ENCODE assay signal across 20 cellular contexts in the genomic region with DNA sequence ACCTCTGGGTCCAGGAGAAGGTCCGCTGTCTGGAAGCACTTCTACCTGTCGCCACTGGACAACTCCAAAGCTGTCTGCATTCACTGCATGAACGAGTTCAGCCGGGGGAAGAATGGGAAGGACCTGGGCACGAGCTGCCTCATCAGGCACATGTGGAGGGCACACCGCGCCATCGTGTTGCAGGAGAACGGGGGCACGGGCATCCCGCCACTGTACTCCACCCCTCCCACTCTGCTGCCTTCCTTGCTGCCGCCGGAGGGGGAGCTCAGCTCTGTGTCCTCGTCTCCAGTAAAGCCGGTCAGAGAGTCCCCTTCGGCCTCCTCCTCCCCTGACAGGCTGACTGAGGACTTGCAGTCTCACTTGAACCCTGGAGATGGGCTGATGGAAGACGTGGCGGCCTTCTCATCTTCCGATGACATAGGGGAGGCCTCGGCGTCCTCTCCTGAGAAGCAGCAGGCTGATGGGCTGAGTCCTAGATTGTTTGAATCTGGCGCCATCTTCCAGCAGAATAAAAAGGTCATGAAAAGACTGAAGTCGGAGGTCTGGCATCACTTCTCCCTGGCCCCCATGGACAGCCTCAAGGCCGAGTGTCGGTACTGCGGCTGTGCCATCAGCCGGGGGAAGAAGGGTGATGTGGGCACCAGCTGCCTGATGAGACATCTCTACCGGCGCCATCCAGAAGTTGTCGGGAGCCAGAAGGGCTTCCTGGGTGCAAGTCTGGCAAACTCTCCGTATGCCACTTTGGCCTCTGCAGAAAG. TPM values are rescaled to one million over a fixed set of nuclear protein-coding genes. Genes with fewer than 3 reads are reported as not detected.
DNase-seq lines count a peak whose midpoint lies in the region; ATAC-seq and TF ChIP-seq lines count a peak whose summit lies in the region.
"Had no signal": no experiment of that assay in that cellular context is flagged by ENCODE, and none has a peak within 500 bp of the region (broad histone marks: within the 10 kb centered on the region; RNA-seq: fewer than 3 reads in every experiment).

No MANE protein-coding gene starts in this region.

- peak overlapping the region; percentile 9 for H3K27ac Mint-ChIP-seq in activated CD4-positive, alpha-beta T cell treated with anti-CD3 and anti-CD28 coated beads, Interleukin-2, amount 10 ng/mL, durations not matched to agents 7 days and 5 days
- no peak overlapping the region for H3K27ac Mint-ChIP-seq in chondrocyte (ENCODE audit: unreplicated experiment)
- H3K27ac Mint-ChIP-seq: CD4-positive, alpha-beta T cell; GM23338; HFFc6 had no signal

- no peak for DNase-seq in activated CD4-positive, alpha-beta T cell treated with anti-CD3 and anti-CD28 coated beads, Interleukin-2, amount 10 ng/mL, durations not matched to agents 7 days and 5 days
- DNase-seq in activated CD4-positive, alpha-beta T cell treated with anti-CD3 and anti-CD28 coated beads, Interleukin-2, amount 50 U/mL, for 48 hours: no peak
- DNase-seq in G401 (ENCODE audit: low spot score): peak; percentile 34
- DNase-seq in chondrocyte (ENCODE audit: low spot score): peak; percentile 88
- DNase-seq in posterior vena cava (ENCODE audit: low spot score): peak; percentile 65
- DNase-seq in HPDE6-E6E7 (ENCODE audit: extremely low spot score): no peak
- no peak for DNase-seq in ovary
- DNase-seq: AML-193; Caco-2; CD4-positive, alpha-beta T cell; DMS153; DMS79; GF-D8; HFFc6 had no signal

- H3K27me3 Mint-ChIP-seq in activated CD4-positive, alpha-beta T cell treated with anti-CD3 and anti-CD28 coated beads, Interleukin-2, amount 10 ng/mL, durations not matched to agents 7 days and 5 days: no peaks in the 10 kb centered on the region
- no peaks in the 10 kb centered on the region for H3K27me3 Mint-ChIP-seq in chondrocyte (ENCODE audit: low read depth)
- H3K27me3 Mint-ChIP-seq: CD4-positive, alpha-beta T cell had no signal

- no peak for TF ChIP-seq POLR2A in ovary (IDR thresholded peaks at IDR 0.05)

- H3K4me1 Mint-ChIP-seq in activated CD4-positive, alpha-beta T cell treated with anti-CD3 and anti-CD28 coated beads, Interleukin-2, amount 10 ng/mL, durations not matched to agents 7 days and 5 days: peaks cover 33% of the 10 kb centered on the region
- H3K4me1 Mint-ChIP-seq in chondrocyte (ENCODE audit: low read depth): peaks cover 31% of the 10 kb centered on the region

- H3K36me3 Mint-ChIP-seq in activated CD4-positive, alpha-beta T cell treated with anti-CD3 and anti-CD28 coated beads, Interleukin-2, amount 10 ng/mL, durations not matched to agents 7 days and 5 days (ENCODE audit: low read depth): peaks cover 50% of the 10 kb centered on the region
- peaks cover 32% of the 10 kb centered on the region for H3K36me3 Mint-ChIP-seq in chondrocyte (ENCODE audit: low read depth)

- H3K9me3 Mint-ChIP-seq in activated CD4-positive, alpha-beta T cell treated with anti-CD3 and anti-CD28 coated beads, Interleukin-2, amount 10 ng/mL, durations not matched to agents 7 days and 5 days: no peaks in the 10 kb centered on the region
- peaks cover 4% of the 10 kb centered on the region for H3K9me3 Mint-ChIP-seq in chondrocyte (ENCODE audit: low read depth)
- H3K9me3 Mint-ChIP-seq: CD4-positive, alpha-beta T cell had no signal

- WGBS in ovary, 3 donors: 93 to 94% (median 94%) methylated on average over 31 of the region's 31 CpGs

- H3K27ac ChIP-seq in ovary: no peak overlapping the region
- H3K27ac ChIP-seq: 22Rv1, A549, C4-2B had no signal

- POLR2A ChIA-PET in activated CD4-positive, alpha-beta T cell treated with anti-CD3 and anti-CD28 coated beads, Interleukin-2, amount 10 ng/mL, durations not matched to agents 7 days and 5 days (lab: Charles Lee): no interaction called here

- no peak overlapping the region for H3K4me3 ChIP-seq in ovary
- H3K4me3 ChIP-seq: A549, GM23338 had no signal

- no peaks in the 10 kb centered on the region for H3K27me3 ChIP-seq in ovary

- no peak for TF ChIP-seq EP300 in ovary (IDR thresholded peaks at IDR 0.05)

- CTCF ChIA-PET in activated CD4-positive, alpha-beta T cell treated with anti-CD3 and anti-CD28 coated beads, Interleukin-2, amount 10 ng/mL, durations not matched to agents 7 days and 5 days (lab: Charles Lee): no interaction called here

- TF ChIP-seq CTCF in chondrocyte (IDR thresholded peaks at IDR 0.05) (no peak), ovary (IDR thresholded peaks at IDR 0.05) (no peak)

- H3K36me3 ChIP-seq in ovary: no peaks in the 10 kb centered on the region

- no peaks in the 10 kb centered on the region for H3K4me1 ChIP-seq in ovary (ENCODE audit: insufficient read depth)
- H3K4me1 ChIP-seq: A549, Caco-2 had no signal

- intact Hi-C loops in posterior vena cava (cut with DNase I): loop anchor here in 1 of 2 donors (5.0 kb wide), 1 partner anchor 213 kb away; no protein-coding TSS in a partner anchor
- intact Hi-C loops in ovary (cut with DNase I): no loop called here

- ATAC-seq in HG03565 (IDR thresholded peaks at IDR 0.05; ENCODE audit: unreplicated experiment): no peak
- ATAC-seq: A549, GM23338, HCT116 had no signal

- peaks cover 0 to 3% of the 10 kb centered on the region in 2 donors for H3K9me3 ChIP-seq in ovary
- H3K9me3 ChIP-seq: A549, Caco-2 had no signal

- in situ Hi-C loops in G401 (cut with HindIII; ENCODE audit: low sequenced_read_pairs): no loop called here

- no peak overlapping the region for H3K4me3 Mint-ChIP-seq in activated CD4-positive, alpha-beta T cell treated with anti-CD3 and anti-CD28 coated beads, Interleukin-2, amount 10 ng/mL, durations not matched to agents 7 days and 5 days
- H3K4me3 Mint-ChIP-seq in chondrocyte (ENCODE audit: unreplicated experiment): no peak overlapping the region
- H3K4me3 Mint-ChIP-seq: CD4-positive, alpha-beta T cell; GM23338; HFFc6 had no signal

RNA-seq across cellular contexts. Expression of a gene that starts 31.0 kb away (rescaled TPM):
- 10 to 100 TPM; 20.0 to 20.8 TPM for total RNA-seq in activated CD4-positive, alpha-beta T cell treated with anti-CD3 and anti-CD28 coated beads, Interleukin-2, amount 10 ng/mL, durations not matched to agents 7 days and 5 days
- 10.0 and 12.8 TPM in 2 replicates for total RNA-seq in G401 (2014; rRNA removed; shearing (Covaris generic))
- 15.3 to 17.6 TPM (median 17.6 TPM) in 3 replicates for total RNA-seq in chondrocyte
- total RNA-seq in posterior vena cava: 1 to 10 TPM; 7.3 to 8.5 TPM
- total RNA-seq in ovary: 1 to 10 TPM; 5.8 to 9.6 (median 8.5) TPM
- 1 to 10 TPM; 3.5 to 4.8 TPM for polyA plus RNA-seq in ovary

RNA-seq across cellular contexts. Expression of a gene that starts 33.6 kb away (rescaled TPM):
- total RNA-seq in activated CD4-positive, alpha-beta T cell treated with anti-CD3 and anti-CD28 coated beads, Interleukin-2, amount 10 ng/mL, durations not matched to agents 7 days and 5 days: 10 to 100 TPM; 21.4 to 28.5 TPM
- 23.8 and 24.1 TPM in 2 replicates for total RNA-seq in G401 (2014; rRNA removed; shearing (Covaris generic))
- total RNA-seq in chondrocyte (18.7 to 27.3 TPM (median 20.6 TPM) in 3 replicates), posterior vena cava (10 to 100 TPM in 1 of 2 donors, 1 to 10 TPM in 1; 8.9 to 11.7 TPM), ovary (10 to 100 TPM; 10.5 to 19.2 (median 15.5) TPM)
- 10 to 100 TPM in 1 of 2 donors, 1 to 10 TPM in 1; 3.5 to 10.3 TPM for polyA plus RNA-seq in ovary

RNA-seq across cellular contexts. Expression of a gene that starts 33.8 kb away (rescaled TPM):
- total RNA-seq in activated CD4-positive, alpha-beta T cell treated with anti-CD3 and anti-CD28 coated beads, Interleukin-2, amount 10 ng/mL, durations not matched to agents 7 days and 5 days: 10 to 100 TPM; 42.4 to 47.9 TPM
- total RNA-seq in G401 (2014; rRNA removed; shearing (Covaris generic)): 85.5 and 121 TPM in 2 replicates
- 44.3 to 117 TPM (median 49.9 TPM) in 3 replicates for total RNA-seq in chondrocyte
- 10 to 100 TPM; 27.5 to 45.4 TPM for total RNA-seq in posterior vena cava
- total RNA-seq in ovary: 10 to 100 TPM; 12.9 to 53.4 (median 27.8) TPM
- 10 to 100 TPM in 1 of 2 donors, 1 to 10 TPM in 1; 9.5 to 21.4 TPM for polyA plus RNA-seq in ovary

RNA-seq across cellular contexts. Expression of a gene that starts 57.0 kb away (rescaled TPM):
- total RNA-seq in activated CD4-positive, alpha-beta T cell treated with anti-CD3 and anti-CD28 coated beads, Interleukin-2, amount 10 ng/mL, durations not matched to agents 7 days and 5 days: 10 to 100 TPM; 46.9 to 49.2 TPM
- total RNA-seq in G401 (2014; rRNA removed; shearing (Covaris generic)): 19.3 and 27.5 TPM in 2 replicates
- total RNA-seq in chondrocyte: 27.7 to 29.5 TPM (median 29.5 TPM) in 3 replicates
- total RNA-seq in posterior vena cava: 10 to 100 TPM; 20.8 to 21.7 TPM
- 10 to 100 TPM; 27.3 to 45.6 (median 40.2) TPM for total RNA-seq in ovary
- 10 to 100 TPM; 13.6 to 33.4 TPM for polyA plus RNA-seq in ovary

Comparison
In these comparisons a context has a peak if more than half of its experiments do, and no peak if none do; other contexts are left out.
1. DNase-seq: peak in G401 (single experiment), chondrocyte (single experiment) and posterior vena cava (single experiment); none in activated CD4-positive, alpha-beta T cell treated with anti-CD3 and anti-CD28 coated beads, Interleukin-2, amount 10 ng/mL, durations not matched to agents 7 days and 5 days (single experiment), activated CD4-positive, alpha-beta T cell treated with anti-CD3 and anti-CD28 coated beads, Interleukin-2, amount 50 U/mL, for 48 hours (0 of 2), HPDE6-E6E7 (single experiment) and ovary (0 of 5).